9 cellular contexts compared by ENCODE assay signal in genomic region chr9:135961811-135962695, GRCh38. TPM values are rescaled to one million over a fixed set of nuclear protein-coding genes. Genes with fewer than 3 reads are reported as not detected.
A peak's percentile ranks its signal among the peaks of the same experiment; 100 is the strongest.
DNase-seq lines count a peak whose midpoint lies in the region; ATAC-seq and TF ChIP-seq lines count a peak whose summit lies in the region.
"Had no signal": no experiment of that assay in that cellular context is flagged by ENCODE, and none has a peak within 500 bp of the region (broad histone marks: within the 10 kb centered on the region; RNA-seq: fewer than 3 reads in every experiment).

No MANE protein-coding gene starts in this region.

- peaks cover 12% of the 10 kb centered on the region for H3K4me1 Mint-ChIP-seq in endothelial cell (ENCODE audit: unreplicated experiment)

- H3K36me3 Mint-ChIP-seq in endothelial cell (ENCODE audit: low read depth, unreplicated experiment): no peaks in the 10 kb centered on the region

- no peaks in the 10 kb centered on the region for H3K9me3 Mint-ChIP-seq in endothelial cell (ENCODE audit: unreplicated experiment)

- TF ChIP-seq CTCF in endothelial cell (IDR thresholded peaks at IDR 0.05; ENCODE audit: unreplicated experiment): no peak
- no peak for TF ChIP-seq CTCF in vagina (IDR thresholded peaks at IDR 0.05)

- H3K4me3 ChIP-seq in vagina: peak overlapping the region; percentile 91 to 95

- no peak for TF ChIP-seq POLR2A in vagina (IDR thresholded peaks at IDR 0.05)

- intact Hi-C loops in Right ventricle myocardium inferior (cut with DNase I) (loop anchor here (2.0 to 10.0 kb wide), 4 partner anchors 55 to 357 kb away; partner anchors contain the start of genes CAMSAP1, QSOX2 and TMEM250), left ventricle myocardium superior (cut with micrococcal nuclease) (no loop called here), vagina (cut with DNase I) (no loop called here)

- no peak overlapping the region for H3K27ac ChIP-seq in vagina

- H3K9me3 ChIP-seq in vagina: no peaks in the 10 kb centered on the region
- H3K9me3 ChIP-seq: uterus had no signal

- peak overlapping the region; percentile 92 for H3K4me3 Mint-ChIP-seq in endothelial cell (ENCODE audit: unreplicated experiment)

- peak; percentile 65 for DNase-seq in Right ventricle myocardium inferior (ENCODE audit: missing footprints)
- DNase-seq in left ventricle myocardium superior: no peak
- peak; percentile 60 for DNase-seq in OCI-M1 (lab: John Stamatoyannopoulos, UW)
- DNase-seq in endothelial cell (ENCODE audit: low spot score): no peak
- no peak for DNase-seq in vagina (ENCODE audit: extremely low spot score in 2 of 2)
- DNase-seq in occipital lobe (lab: John Stamatoyannopoulos, UW): no peak
- DNase-seq in stimulated activated CD4-positive, alpha-beta T cell treated with anti-CD3 and anti-CD28 coated beads, Interleukin-4, amount 100 ng/mL, for 4 hours: no peak
- no peak for DNase-seq in SW 1271 (lab: John Stamatoyannopoulos, UW)

- ATAC-seq in Right ventricle myocardium inferior (no peak), left ventricle myocardium superior (no peak)

- H3K27me3 ChIP-seq in vagina: no peaks in the 10 kb centered on the region
- H3K27me3 ChIP-seq: uterus had no signal

- H3K27me3 Mint-ChIP-seq in endothelial cell (ENCODE audit: unreplicated experiment): no peaks in the 10 kb centered on the region

- H3K36me3 ChIP-seq in vagina: no peaks in the 10 kb centered on the region
- H3K36me3 ChIP-seq: uterus had no signal

- peak overlapping the region; percentile 5 for H3K27ac Mint-ChIP-seq in endothelial cell (ENCODE audit: unreplicated experiment)

- H3K4me1 ChIP-seq in vagina: peaks cover 24% of the 10 kb centered on the region

RNA-seq across cellular contexts. Expression of gene UBAC1, which starts 0.9 kb away (rescaled TPM):
- total RNA-seq in Right ventricle myocardium inferior (119 TPM), left ventricle myocardium superior (116 TPM), endothelial cell (ENCODE audit: unreplicated experiment) (46.8 TPM), vagina (57.9 TPM), occipital lobe (32.8 TPM)

RNA-seq across cellular contexts. Expression of gene CAMSAP1, which starts 54.7 kb away (rescaled TPM):
- total RNA-seq in Right ventricle myocardium inferior: 17.6 TPM
- total RNA-seq in left ventricle myocardium superior: 20.4 TPM
- total RNA-seq in endothelial cell (ENCODE audit: unreplicated experiment): 44.7 TPM
- total RNA-seq in vagina: 20.9 TPM
- total RNA-seq in occipital lobe: 128 TPM

Comparison
In these comparisons a context has a peak if more than half of its experiments do, and no peak if none do; other contexts are left out.
1. DNase-seq: peak in Right ventricle myocardium inferior (single experiment) and OCI-M1 (single experiment); none in left ventricle myocardium superior (single experiment), endothelial cell (single experiment), vagina (0 of 2), occipital lobe (single experiment), stimulated activated CD4-positive, alpha-beta T cell treated with anti-CD3 and anti-CD28 coated beads, Interleukin-4, amount 100 ng/mL, for 4 hours (0 of 2) and SW 1271 (0 of 2).